Comparison of ENCODE assay signal across 13 cellular contexts in the genomic region with DNA sequence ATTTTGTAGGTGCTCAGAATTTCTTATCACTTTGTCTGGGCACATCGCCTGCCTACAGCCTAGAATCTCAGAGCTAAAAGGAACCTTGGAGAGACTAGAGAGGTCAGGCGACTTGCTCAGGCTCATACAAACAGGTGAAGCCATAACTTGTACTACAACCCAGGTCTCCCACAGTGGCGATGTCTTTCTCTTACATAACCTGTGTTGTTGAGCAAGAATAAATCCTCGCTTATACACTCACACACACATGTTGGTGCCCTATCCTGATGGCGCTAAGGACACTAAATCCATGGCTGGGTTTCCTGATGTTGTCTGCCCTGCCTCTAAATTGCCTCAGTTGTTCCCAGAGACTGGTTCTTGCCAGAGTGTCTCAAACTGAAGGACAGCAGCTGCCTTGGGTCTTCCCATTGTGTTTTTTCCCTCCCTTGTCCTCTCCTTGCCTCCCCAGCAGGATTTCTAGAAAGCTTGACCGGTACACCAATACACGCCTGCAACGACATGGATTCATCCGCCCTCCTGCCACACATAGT. TPM values are rescaled to one million over a fixed set of nuclear protein-coding genes. Genes with fewer than 3 reads are reported as not detected.
A peak's percentile ranks its signal among the peaks of the same experiment; 100 is the strongest.
DNase-seq lines count a peak whose midpoint lies in the region; ATAC-seq and TF ChIP-seq lines count a peak whose summit lies in the region.
"Had no signal": no experiment of that assay in that cellular context is flagged by ENCODE, and none has a peak within 500 bp of the region (broad histone marks: within the 10 kb centered on the region; RNA-seq: fewer than 3 reads in every experiment).

No MANE protein-coding gene starts in this region.

- peaks cover 18% of the 10 kb centered on the region for H3K36me3 Mint-ChIP-seq in Calu3 (ENCODE audit: insufficient read depth, unreplicated experiment)
- H3K36me3 Mint-ChIP-seq in brain = no peaks in the 10 kb centered on the region
- no peaks in the 10 kb centered on the region for H3K36me3 Mint-ChIP-seq in T-helper 2 cell treated with Interferon-gamma antibody and Interleukin-4, amounts not matched to agents 5 μg/mL and 100 μg/mL, for 36 hours (ENCODE audit: low read depth)

- WGBS in smooth muscle cell (ENCODE audit: low lambda C conversion rate) = 77% methylated on average over 9 of the region's 9 CpGs

- H3K27ac ChIP-seq in smooth muscle cell (ENCODE audit: low read depth) = no peak overlapping the region
- H3K27ac ChIP-seq: VCaP had no signal

- H3K9me3 Mint-ChIP-seq in Calu3 (ENCODE audit: low read depth, unreplicated experiment) = no peaks in the 10 kb centered on the region
- H3K9me3 Mint-ChIP-seq in brain = no peaks in the 10 kb centered on the region
- H3K9me3 Mint-ChIP-seq in T-helper 2 cell treated with Interferon-gamma antibody and Interleukin-4, amounts not matched to agents 5 μg/mL and 100 μg/mL, for 36 hours = no peaks in the 10 kb centered on the region

- H3K4me1 Mint-ChIP-seq in Calu3 (ENCODE audit: low read depth, unreplicated experiment) (peaks cover 20% of the 10 kb centered on the region), brain (peaks cover 41% of the 10 kb centered on the region)
- peaks cover 9% of the 10 kb centered on the region for H3K4me1 Mint-ChIP-seq in T-helper 2 cell treated with Interferon-gamma antibody and Interleukin-4, amounts not matched to agents 5 μg/mL and 100 μg/mL, for 36 hours (ENCODE audit: low read depth)

- H3K36me3 ChIP-seq in smooth muscle cell (ENCODE audit: low read depth) = no peaks in the 10 kb centered on the region

- BruUV-seq in Calu3 (replicated peaks; lab: Mats Ljungman, UMichigan) = TSS peak; percentile 20

- H4K20me1 ChIP-seq in smooth muscle cell (ENCODE audit: low read depth) = no peaks in the 10 kb centered on the region

- H3K79me2 ChIP-seq in smooth muscle cell (ENCODE audit: low read depth) = no peaks in the 10 kb centered on the region

- H3K4me3 ChIP-seq in smooth muscle cell = peak overlapping the region; percentile 64

- H3K4me1 ChIP-seq in smooth muscle cell (ENCODE audit: low read depth) = peaks cover 16% of the 10 kb centered on the region

- no peak overlapping the region for H3K4me3 Mint-ChIP-seq in Calu3 (ENCODE audit: low read depth, unreplicated experiment)
- peak overlapping the region in 3 of 5 experiments; percentile 81 to 87 (median 84) for H3K4me3 Mint-ChIP-seq in brain
- H3K4me3 Mint-ChIP-seq in T-helper 2 cell treated with Interferon-gamma antibody and Interleukin-4, amounts not matched to agents 5 μg/mL and 100 μg/mL, for 36 hours = no peak overlapping the region

- peaks cover 43% of the 10 kb centered on the region for H3K27me3 ChIP-seq in smooth muscle cell (ENCODE audit: low read depth)

- no peaks in the 10 kb centered on the region for H3K27me3 Mint-ChIP-seq in Calu3 (ENCODE audit: unreplicated experiment)
- peaks cover 49% of the 10 kb centered on the region for H3K27me3 Mint-ChIP-seq in brain
- H3K27me3 Mint-ChIP-seq in T-helper 2 cell treated with Interferon-gamma antibody and Interleukin-4, amounts not matched to agents 5 μg/mL and 100 μg/mL, for 36 hours (ENCODE audit: low read depth) = peaks cover 23% of the 10 kb centered on the region

- DNase-seq in Calu3 = no peak
- DNase-seq in left lobe of liver (ENCODE audit: low spot score) = no peak
- DNase-seq in smooth muscle cell (lab: John Stamatoyannopoulos, UW; ENCODE audit: unreplicated experiment) = no peak
- no peak for DNase-seq in DMS114 treated with DMSO at 0.1 percent for 48 hours (lab: John Stamatoyannopoulos, UW; ENCODE audit: unreplicated experiment)
- no peak for DNase-seq in middle frontal gyrus (ENCODE audit: extremely low spot score, low spot score)
- no peak for DNase-seq in T-helper 2 cell treated with Interferon-gamma antibody and Interleukin-4, amounts not matched to agents 5 μg/mL and 100 μg/mL, for 36 hours (ENCODE audit: low spot score)
- no peak for DNase-seq in SK-N-DZ (ENCODE audit: low spot score)

- no peak overlapping the region for H3K4me2 ChIP-seq in smooth muscle cell

- intact Hi-C loops in Calu3 (cut with micrococcal nuclease; ENCODE audit: unreplicated experiment) = no loop called here

- no peak for TF ChIP-seq CTCF in Calu3 (IDR thresholded peaks at IDR 0.05; ENCODE audit: unreplicated experiment)
- no peak for TF ChIP-seq CTCF in brain (conservative IDR thresholded peaks at IDR 0.05)
- TF ChIP-seq CTCF in smooth muscle cell (IDR thresholded peaks at IDR 0.05; ENCODE audit: borderline replicate concordance, insufficient read depth, poor library complexity, severe bottlenecking) = no peak

- H3K27ac Mint-ChIP-seq in Calu3 (ENCODE audit: unreplicated experiment) (no peak overlapping the region), brain (peak overlapping the region in 1 of 5 experiments; percentile 11)
- no peak overlapping the region for H3K27ac Mint-ChIP-seq in T-helper 2 cell treated with Interferon-gamma antibody and Interleukin-4, amounts not matched to agents 5 μg/mL and 100 μg/mL, for 36 hours

- CTCF ChIA-PET in Calu3 (lab: Charles Lee) = interaction anchor here (3.7 kb wide), 1 partner anchor 100 kb away, joined by 51 read pairs; no protein-coding TSS in a partner anchor

- H3F3A ChIP-seq in smooth muscle cell (ENCODE audit: low read depth) = no peaks in the 10 kb centered on the region

- H3K9me3 ChIP-seq in smooth muscle cell (replicated peaks; ENCODE audit: low read depth) = no peaks in the 10 kb centered on the region

- H3K9ac ChIP-seq in smooth muscle cell (ENCODE audit: low read depth) = no peak overlapping the region

- H2AFZ ChIP-seq in smooth muscle cell (ENCODE audit: low read depth) = no peak overlapping the region

- peak; percentile 31 for ATAC-seq in left lobe of liver

RNA-seq across cellular contexts. Expression of gene TSC22D3, which starts 1.6 kb away (rescaled TPM):
- total RNA-seq in Calu3 (2022) = 35.1 and 48.3 TPM in 2 replicates
- 44.9 TPM for polyA plus RNA-seq in brain (ENCODE audit: insufficient read depth, low read depth, low replicate concordance)
- total RNA-seq in left lobe of liver = 139 TPM
- total RNA-seq in smooth muscle cell = 144 and 163 TPM in 2 replicates
- 202 and 271 TPM in 2 replicates for polyA plus RNA-seq in smooth muscle cell
- 47.0 and 48.2 TPM in 2 replicates for polyA plus RNA-seq in SK-N-DZ (2014; cell fraction: cytosol; rRNA removed)
- polyA plus RNA-seq in SK-N-DZ (2014; cell fraction: nucleus; rRNA removed) = 19.2 and 26.6 TPM in 2 replicates

RNA-seq across cellular contexts. Expression of gene NCBP2L, which starts 3.6 kb away (rescaled TPM):
- total RNA-seq in Calu3 (2022) (not detected in 2 replicates), left lobe of liver (not detected), smooth muscle cell (not detected in 2 replicates)
- polyA plus RNA-seq in brain (ENCODE audit: insufficient read depth, low read depth, low replicate concordance) (not detected), smooth muscle cell (not detected in 2 replicates)
- polyA plus RNA-seq in SK-N-DZ (2014; cell fraction: cytosol; rRNA removed) = not detected in 2 replicates
- polyA plus RNA-seq in SK-N-DZ (2014; cell fraction: nucleus; rRNA removed) = not detected in 2 replicates
- total RNA-seq: astrocyte, endothelial cell of umbilical vein, myocyte had no signal
- polyA plus RNA-seq: BJ, endothelial cell of umbilical vein had no signal

RNA-seq across cellular contexts. Expression of gene MID2, which starts 51.7 kb away (rescaled TPM):
- 7.1 and 9.4 TPM in 2 replicates for total RNA-seq in Calu3 (2022)
- polyA plus RNA-seq in brain (ENCODE audit: insufficient read depth, low read depth, low replicate concordance) = 1.6 TPM
- total RNA-seq in left lobe of liver = 4.8 TPM
- total RNA-seq in smooth muscle cell = 11.1 and 16.6 TPM in 2 replicates
- 4.9 and 6.7 TPM in 2 replicates for polyA plus RNA-seq in smooth muscle cell
- not detected in 2 replicates for polyA plus RNA-seq in SK-N-DZ (2014; cell fraction: cytosol; rRNA removed)
- not detected in 2 replicates for polyA plus RNA-seq in SK-N-DZ (2014; cell fraction: nucleus; rRNA removed)

Comparison
In these comparisons a context has a peak if more than half of its experiments do, and no peak if none do; other contexts are left out.
1. H3K4me3 Mint-ChIP-seq: peak in brain (3 of 5); none in Calu3 (single experiment) and T-helper 2 cell treated with Interferon-gamma antibody and Interleukin-4, amounts not matched to agents 5 μg/mL and 100 μg/mL, for 36 hours (single experiment).